In the genomic region with DNA sequence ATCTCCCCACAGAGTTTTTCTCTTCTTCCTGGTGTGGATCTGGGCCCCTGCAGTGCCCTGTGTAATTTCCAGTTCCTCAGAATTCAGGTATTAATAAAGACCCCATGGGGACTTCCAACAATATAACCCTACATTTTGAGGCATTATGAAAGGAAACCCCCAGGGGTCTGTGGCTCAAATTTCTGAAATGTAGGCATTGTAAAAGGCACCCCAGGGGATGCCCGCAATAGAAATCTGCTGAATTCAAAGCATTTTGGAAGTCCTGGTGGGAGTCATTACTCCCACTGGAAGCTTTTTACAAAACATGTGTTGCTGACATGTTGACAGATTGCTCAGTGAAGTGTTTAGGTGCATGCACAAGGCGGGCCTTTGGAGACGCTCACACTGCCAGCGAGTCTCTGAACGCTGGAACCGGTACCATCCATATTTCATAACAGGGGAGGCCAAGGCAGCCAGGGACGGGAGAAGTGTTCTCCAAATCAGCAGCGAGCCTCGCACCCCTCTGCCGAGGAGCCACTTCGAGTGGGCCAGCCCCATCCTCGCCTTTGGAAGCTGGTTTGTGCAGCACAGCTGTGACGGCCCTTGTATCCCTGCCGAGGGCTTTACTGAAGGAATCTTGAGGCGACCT, we compare ENCODE assay signal across 10 cellular contexts.
DNase-seq lines count a peak whose midpoint lies in the region; ATAC-seq and TF ChIP-seq lines count a peak whose summit lies in the region.
"Had no signal": no experiment of that assay in that cellular context is flagged by ENCODE, and none has a peak within 500 bp of the region (broad histone marks: within the 10 kb centered on the region; RNA-seq: fewer than 3 reads in every experiment).

No MANE protein-coding gene starts in this region.

- H3K27me3 ChIP-seq in heart right ventricle = peaks cover 0 to 23% (median 0%) of the 10 kb centered on the region in 7 donors
- H3K27me3 ChIP-seq in parathyroid adenoma (ENCODE audit: control insufficient read depth, insufficient read depth, low read length) = no peaks in the 10 kb centered on the region
- H3K27me3 ChIP-seq: breast epithelium had no signal

- no peak for TF ChIP-seq CTCF in heart right ventricle (IDR thresholded peaks at IDR 0.05)
- TF ChIP-seq CTCF in parathyroid adenoma (IDR thresholded peaks at IDR 0.05) = no peak

- H3K4me3 ChIP-seq in heart right ventricle (peak overlapping the region in 1 of 10 donors; percentile 14), parathyroid adenoma (ENCODE audit: low read depth, low read length) (no peak overlapping the region)
- H3K4me3 ChIP-seq: breast epithelium had no signal

- H2AFZ ChIP-seq in parathyroid adenoma = peak overlapping the region; percentile 53

- WGBS in heart right ventricle, 2 donors = 40 to 53% methylated on average over 15 of the region's 15 CpGs

- H3K4me1 ChIP-seq in heart right ventricle (peaks cover 18 to 64% (median 41%) of the 10 kb centered on the region in 9 donors), parathyroid adenoma (peaks cover 4% of the 10 kb centered on the region)

- ATAC-seq in heart right ventricle (peak; percentile 36 to 80 (median 58)), GM21367 (IDR thresholded peaks at IDR 0.05; ENCODE audit: unreplicated experiment) (no peak), HG03095 (IDR thresholded peaks at IDR 0.05; ENCODE audit: unreplicated experiment) (no peak), GM18519 (IDR thresholded peaks at IDR 0.05; ENCODE audit: low FRiP score, unreplicated experiment) (no peak)

- H3K36me3 ChIP-seq in heart right ventricle (no peaks in the 10 kb centered on the region), parathyroid adenoma (ENCODE audit: control insufficient read depth, insufficient read depth, low read length) (no peaks in the 10 kb centered on the region)
- H3K36me3 ChIP-seq: breast epithelium had no signal

- peak overlapping the region; percentile 34 for H3K4me2 ChIP-seq in parathyroid adenoma (ENCODE audit: low read length)

- intact Hi-C loops in heart right ventricle (cut with DNase I) = loop anchor here in 2 of 10 donors (2.0 to 5.0 kb wide), 3 partner anchors 40 to 157 kb away; no protein-coding TSS in a partner anchor

- H3K9me3 ChIP-seq in heart right ventricle (peaks cover 0 to 4% (median 0%) of the 10 kb centered on the region in 11 donors), parathyroid adenoma (ENCODE audit: control insufficient read depth, low read length) (no peaks in the 10 kb centered on the region)
- H3K9me3 ChIP-seq: breast epithelium had no signal

- no peaks in the 10 kb centered on the region for H3K79me2 ChIP-seq in parathyroid adenoma

- DNase-seq in Daoy (ENCODE audit: low read depth) (peak; percentile 68), RPMI8226 (peak; percentile 46), heart right ventricle (peak; percentile 53 to 70)
- no peak for DNase-seq in effector CD4-positive, alpha-beta T cell
- DNase-seq: KG1 had no signal

- H3K9ac ChIP-seq in parathyroid adenoma = no peak overlapping the region

- peak overlapping the region in 5 of 10 donors; percentile 1 to 81 (median 32) for H3K27ac ChIP-seq in heart right ventricle
- no peak overlapping the region for H3K27ac ChIP-seq in parathyroid adenoma

Comparison
In these comparisons a context has a peak if more than half of its experiments do, and no peak if none do; other contexts are left out.
1. ATAC-seq: peak in heart right ventricle (8 of 8); none in GM21367 (single experiment), HG03095 (single experiment) and GM18519 (single experiment).